8 cellular contexts compared by ENCODE assay signal in genomic region chrX:51743179-51743957, GRCh38. TPM values are rescaled to one million over a fixed set of nuclear protein-coding genes. Genes with fewer than 3 reads are reported as not detected.
DNase-seq lines count a peak whose midpoint lies in the region; ATAC-seq and TF ChIP-seq lines count a peak whose summit lies in the region.

TSS of gene GSPT2 (plus strand) at chrX:51743442. CDS start at chrX:51743627, 185 bp downstream.

- peaks cover 24% of the 10 kb centered on the region for H3K36me3 Mint-ChIP-seq in activated CD8-positive, alpha-beta T cell treated with anti-CD3 and anti-CD28 coated beads for 36 hours (ENCODE audit: low read depth)
- peaks cover 14% of the 10 kb centered on the region for H3K36me3 Mint-ChIP-seq in endodermal cell (ENCODE audit: low read depth)

- H3K9me3 Mint-ChIP-seq in activated CD8-positive, alpha-beta T cell treated with anti-CD3 and anti-CD28 coated beads for 36 hours: peaks cover 24% of the 10 kb centered on the region
- peaks cover 48% of the 10 kb centered on the region for H3K9me3 Mint-ChIP-seq in endodermal cell

- H3K27ac ChIP-seq in endodermal cell (ENCODE audit: low read depth, low read length): peak within 1 kb of the TSS; percentile 44

- intact Hi-C loops in activated CD8-positive, alpha-beta T cell treated with anti-CD3 and anti-CD28 coated beads for 36 hours (cut with micrococcal nuclease): no loop called here

- ATAC-seq in GM18502 (IDR thresholded peaks at IDR 0.05; ENCODE audit: poor library complexity, unreplicated experiment): peak; percentile 96
- ATAC-seq in HG02763 (IDR thresholded peaks at IDR 0.05; ENCODE audit: unreplicated experiment): peak; percentile 89
- peak; percentile 97 for ATAC-seq in activated CD8-positive, alpha-beta T cell treated with anti-CD3 and anti-CD28 coated beads for 36 hours

- H3K36me3 ChIP-seq in endodermal cell (ENCODE audit: control insufficient read depth, insufficient read depth, low read length): no peaks in the 10 kb centered on the region

- H3K27me3 ChIP-seq in endodermal cell (ENCODE audit: control insufficient read depth, insufficient read depth, low read length, poor library complexity, severe bottlenecking): no peaks in the 10 kb centered on the region

- peak within 1 kb of the TSS; percentile 50 for H3K9ac ChIP-seq in endodermal cell (ENCODE audit: extremely low read depth, low read length, poor library complexity, severe bottlenecking)

- peak within 1 kb of the TSS; percentile 85 for H3K4me3 ChIP-seq in endodermal cell (ENCODE audit: low read length)

- H3K4me3 Mint-ChIP-seq in activated CD8-positive, alpha-beta T cell treated with anti-CD3 and anti-CD28 coated beads for 36 hours: peak within 1 kb of the TSS; percentile 83
- peak within 1 kb of the TSS; percentile 76 for H3K4me3 Mint-ChIP-seq in endodermal cell

- CTCF ChIA-PET in activated CD8-positive, alpha-beta T cell treated with anti-CD3 and anti-CD28 coated beads for 36 hours (lab: Charles Lee): no interaction called here

- TF ChIP-seq CTCF in activated CD8-positive, alpha-beta T cell treated with anti-CD3 and anti-CD28 coated beads for 36 hours (IDR thresholded peaks at IDR 0.05): no peak
- TF ChIP-seq CTCF in endodermal cell (conservative IDR thresholded peaks at IDR 0.05): no peak

- peak within 1 kb of the TSS; percentile 78 for H3K27ac Mint-ChIP-seq in activated CD8-positive, alpha-beta T cell treated with anti-CD3 and anti-CD28 coated beads for 36 hours
- H3K27ac Mint-ChIP-seq in endodermal cell: peak within 1 kb of the TSS; percentile 84

- no peaks in the 10 kb centered on the region for H3K9me3 ChIP-seq in endodermal cell (ENCODE audit: control insufficient read depth, low read length)

- no peaks in the 10 kb centered on the region for H3K4me1 ChIP-seq in endodermal cell (ENCODE audit: control insufficient read depth, insufficient read depth, low read length)

- H3K27me3 Mint-ChIP-seq in activated CD8-positive, alpha-beta T cell treated with anti-CD3 and anti-CD28 coated beads for 36 hours: no peaks in the 10 kb centered on the region
- no peaks in the 10 kb centered on the region for H3K27me3 Mint-ChIP-seq in endodermal cell (ENCODE audit: insufficient read depth)

- POLR2A ChIA-PET in activated CD8-positive, alpha-beta T cell treated with anti-CD3 and anti-CD28 coated beads for 36 hours (lab: Charles Lee): no interaction called here

- DNase-seq in NCI-H2171 treated with DMSO at 0.1 percent for 48 hours (lab: John Stamatoyannopoulos, UW) (peak; percentile 2), endodermal cell (peak; percentile 79), midbrain (lab: John Stamatoyannopoulos, UW) (peak; percentile 59), GDM1 (lab: John Stamatoyannopoulos, UW) (no peak)
- peak; percentile 82 for DNase-seq in activated CD8-positive, alpha-beta T cell treated with anti-CD3 and anti-CD28 coated beads for 36 hours
- peak; percentile 19 for DNase-seq in stimulated activated CD8-positive, alpha-beta memory T cell treated with anti-CD3 and anti-CD28 coated beads, Interleukin-15, amount 100 ng/mL, for 24 hours (ENCODE audit: low read depth)

- peaks cover 18% of the 10 kb centered on the region for H3K4me1 Mint-ChIP-seq in activated CD8-positive, alpha-beta T cell treated with anti-CD3 and anti-CD28 coated beads for 36 hours (ENCODE audit: low read depth)
- peaks cover 6% of the 10 kb centered on the region for H3K4me1 Mint-ChIP-seq in endodermal cell

- WGBS in endodermal cell (ENCODE audit: insufficient coverage in 1 of 2, insufficient read length in 1 of 2), 2 experiments: 0% methylated on average over 62 of the region's 63 CpGs; no CpG with 5 or more reads in 1 of the 2 experiments

RNA-seq across cellular contexts. Expression of gene GSPT2, which starts in this region (rescaled TPM):
- 10 to 100 TPM in 1 of 2 experiments, 1 to 10 TPM in 1; 9.7 to 10.0 TPM for total RNA-seq in activated CD8-positive, alpha-beta T cell treated with anti-CD3 and anti-CD28 coated beads for 36 hours
- total RNA-seq in endodermal cell: 10 to 100 TPM; 21.3 to 22.5 TPM
- polyA plus RNA-seq in endodermal cell (2013, experiment 1 of 2): 23.4 TPM
- polyA plus RNA-seq in endodermal cell (2013, experiment 2 of 2): 20.4 TPM
